In genomic region chr1:109477821-109478220, GRCh38 we compare ENCODE assay signal across 17 cellular contexts. TPM values are rescaled to one million over a fixed set of nuclear protein-coding genes. Genes with fewer than 3 reads are reported as not detected.
DNase-seq lines count a peak whose midpoint lies in the region; ATAC-seq, FAIRE-seq and TF ChIP-seq lines count a peak whose summit lies in the region.
"Had no signal": no experiment of that assay in that cellular context is flagged by ENCODE, and none has a peak within 500 bp of the region (broad histone marks: within the 10 kb centered on the region; RNA-seq: fewer than 3 reads in every experiment).

No MANE protein-coding gene starts in this region.

- in situ Hi-C loops in GM12878 (cut with MboI): no loop called here

- no peak for TF ChIP-seq POLR2A in H54 (IDR thresholded peaks at IDR 0.05; ENCODE audit: low read depth, low read length)
- TF ChIP-seq POLR2A in GM12878 (IDR thresholded peaks at IDR 0.05; ENCODE audit: low read depth, low read length): no peak

- no peaks in the 10 kb centered on the region for H3K9me2 ChIP-seq in Loucy (replicated peaks; ENCODE audit: low read depth, low read length)

- no peaks in the 10 kb centered on the region for H4K20me1 ChIP-seq in Loucy (ENCODE audit: insufficient read depth, low read length, poor library complexity, severe bottlenecking)
- no peaks in the 10 kb centered on the region for H4K20me1 ChIP-seq in GM12878 (ENCODE audit: control insufficient read depth, insufficient read depth)

- no peak for TF ChIP-seq RAD21 in GM12878 (IDR thresholded peaks at IDR 0.05; ENCODE audit: insufficient read depth, low read depth, low read length)

- POLR2A ChIA-PET in GM12878 (lab: Charles Lee): no interaction called here

- H2AFZ ChIP-seq in Loucy (ENCODE audit: low read length) (peak overlapping the region; percentile 7; the same call in 1 of the 2 replicates), GM12878 (ENCODE audit: control insufficient read depth, low read depth, low read length) (no peak overlapping the region)

- no peak overlapping the region for H3K4me3 ChIP-seq in Loucy (ENCODE audit: low read length, poor library complexity, severe bottlenecking)
- H3K4me3 ChIP-seq in GM12878: no peak overlapping the region
- H3K4me3 ChIP-seq: breast epithelium, SJCRH30, upper lobe of left lung had no signal

- intact Hi-C loops in GM12878 (cut with micrococcal nuclease; ENCODE audit: unreplicated experiment): no loop called here

- ATAC-seq in GM12878: peak; percentile 64
- ATAC-seq: left colon; stimulated activated naive B cell treated with anti-CD40 and anti-IgM and Interleukin-4, amounts not matched to agents 10 μg/mL and 1 μg/mL and 100 μg/mL, for 72 hours had no signal

- no peak overlapping the region for H3K9ac ChIP-seq in Loucy (ENCODE audit: low read depth, low read length, poor library complexity, severe bottlenecking)
- no peak overlapping the region for H3K9ac ChIP-seq in GM12878 (ENCODE audit: control insufficient read depth, insufficient read depth, low read length)

- peaks cover 10% of the 10 kb centered on the region for H3K4me1 ChIP-seq in Loucy (ENCODE audit: insufficient read depth, low read length, poor library complexity, severe bottlenecking)
- H3K4me1 ChIP-seq in GM12878 (ENCODE audit: control insufficient read depth, insufficient read depth, low read length): no peaks in the 10 kb centered on the region; the same call in 1 of the 2 replicates
- H3K4me1 ChIP-seq: BE2C, breast epithelium, SJCRH30 had no signal

- BruUV-seq in GM12878 (replicated peaks; lab: Mats Ljungman, UMichigan): no TSS peak

- TF ChIP-seq CTCF in Loucy (conservative IDR thresholded peaks at IDR 0.05; ENCODE audit: low read length) (no peak), GM12878 (IDR thresholded peaks at IDR 0.05 in 2 of 3, conservative IDR thresholded peaks at IDR 0.05 in 1 of 3; ENCODE audit: control insufficient read depth in 2 of 3, extremely low read depth in 1 of 3, insufficient read depth in 1 of 3, low read depth in 3 of 3, low read length in 3 of 3) (no peak)

- no peak for TF ChIP-seq EP300 in GM12878 (IDR thresholded peaks at IDR 0.05; ENCODE audit: borderline replicate concordance in 1 of 2, control insufficient read depth in 1 of 2, low read depth in 2 of 2, low read length in 2 of 2)

- SMC1A ChIA-PET in GM12878 (lab: Charles Lee; ENCODE audit: uncharacterized antibody, unreplicated experiment): interaction anchor here (0.8 kb wide), 1 partner anchor 54 kb away, joined by 3 read pairs; no protein-coding TSS in a partner anchor

- 13% methylated on average over 6 of the region's 6 CpGs for WGBS in GM12878 (ENCODE audit: insufficient coverage, insufficient replicate concordance, low lambda C conversion rate, missing lambda C conversion rate)

- H3K36me3 ChIP-seq in Loucy (ENCODE audit: insufficient read depth, low read length) (no peaks in the 10 kb centered on the region), GM12878 (ENCODE audit: control insufficient read depth in 2 of 2, insufficient read depth in 2 of 2, low read length in 1 of 2) (no peaks in the 10 kb centered on the region)
- H3K36me3 ChIP-seq: BE2C, breast epithelium, SJCRH30, upper lobe of left lung had no signal

- peak; percentile 61 for DNase-seq in H54 (ENCODE audit: insufficient read length, low spot score)
- no peak for DNase-seq in GM12878 (ENCODE audit: low read depth, low spot score)
- no peak for DNase-seq in HCEC 1CT
- no peak for DNase-seq in T1000 (lab: John Stamatoyannopoulos, UW)
- no peak for DNase-seq in NAMALWA (ENCODE audit: low spot score)
- DNase-seq: BE2C; left colon; NCI-H2029 treated with DMSO at 0.1 percent for 48 hours; NCI-H510A; SJCRH30; stimulated activated naive B cell treated with anti-CD40 and anti-IgM and Interleukin-4, amounts not matched to agents 10 μg/mL and 1 μg/mL and 100 μg/mL, for 72 hours had no signal

- CTCF ChIA-PET in GM12878 (lab: Yijun Ruan, JAX): interaction anchor here (1.5 to 2.1 kb wide), 2 partner anchors 13 to 55 kb away, joined by 6 to 17 read pairs; no protein-coding TSS in a partner anchor

- H3K27ac ChIP-seq in GM12878 (ENCODE audit: control insufficient read depth, insufficient read depth): no peak overlapping the region
- H3K27ac ChIP-seq: breast epithelium, SJCRH30, upper lobe of left lung had no signal

- H3F3A ChIP-seq in Loucy (ENCODE audit: low read depth): no peaks in the 10 kb centered on the region

- RAD21 ChIA-PET in GM12878 (lab: Charles Lee; ENCODE audit: unreplicated experiment): no interaction called here

- H3K27me3 ChIP-seq in Loucy (ENCODE audit: insufficient read depth, low read length, poor library complexity, severe bottlenecking): no peaks in the 10 kb centered on the region
- peaks cover 0 to 6% of the 10 kb centered on the region in 2 experiments for H3K27me3 ChIP-seq in GM12878 (replicated peaks in 1 of 2; ENCODE audit: control insufficient read depth in 2 of 2, insufficient read depth in 2 of 2, low read length in 1 of 2)
- H3K27me3 ChIP-seq: breast epithelium, upper lobe of left lung had no signal

- H3K79me2 ChIP-seq in Loucy (ENCODE audit: insufficient read depth, low read length) (no peaks in the 10 kb centered on the region), GM12878 (ENCODE audit: control insufficient read depth, insufficient read depth, low read length) (no peaks in the 10 kb centered on the region)

- FAIRE-seq in H54 (lab: Jason Lieb, UNC) (no peak), GM12878 (lab: Jason Lieb, UNC) (no peak)

- H3K4me2 ChIP-seq in Loucy (ENCODE audit: low read depth, low read length, poor library complexity, severe bottlenecking) (peak overlapping the region; percentile 10), GM12878 (ENCODE audit: control insufficient read depth, insufficient read depth) (no peak overlapping the region)

- H3K9me3 ChIP-seq in Loucy (ENCODE audit: insufficient read depth, low read depth, low read length): no peaks in the 10 kb centered on the region
- no peaks in the 10 kb centered on the region for H3K9me3 ChIP-seq in GM12878 (replicated peaks; ENCODE audit: control insufficient read depth, insufficient read depth, low read length)
- H3K9me3 ChIP-seq: BE2C, breast epithelium, SJCRH30, upper lobe of left lung had no signal

RNA-seq across cellular contexts. Expression of gene ATXN7L2, which starts 5.9 kb away (rescaled TPM):
- total RNA-seq in GM12878 (2013; cell fraction: nucleolus; rRNA removed): 17.6 and 17.8 TPM in 2 replicates
- 5.0 and 5.5 TPM in 2 replicates for total RNA-seq in GM12878 (2014; rRNA removed)
- total RNA-seq in GM12878 (2014; rRNA removed; fragmentation: Illumina TruSeq; extraction: Trizol): 2.8 TPM in 2 replicates
- total RNA-seq in GM12878 (2021): 7.4 and 8.3 TPM in 2 replicates
- polyA plus RNA-seq in GM12878 (2011; ENCODE audit: low read depth): 2.0 TPM
- polyA plus RNA-seq in GM12878 (2011; rRNA removed): 2.0 and 4.4 TPM in 2 replicates
- 7.4 and 10.4 TPM in 2 replicates for polyA plus RNA-seq in GM12878 (2011; cell fraction: cytosol; rRNA removed)
- polyA plus RNA-seq in GM12878 (2011; cell fraction: nucleus; rRNA removed): 44.0 and 45.2 TPM in 2 replicates
- 4.8 and 5.5 TPM in 2 replicates for polyA plus RNA-seq in GM12878 (2012)
- 1.4 and 3.3 TPM in 2 replicates for polyA plus RNA-seq in GM12878 (2014; fragmentation: Illumina TruSeq; extraction: Trizol)
- polyA plus RNA-seq in GM12878 (2014; fragmentation: Nextera tagmentation; extraction: Ambion mirVana): under 1 TPM; 0.27 to 0.80 TPM
- polyA plus RNA-seq in GM12878 (2014; rRNA removed): 6.2 and 7.4 TPM in 2 replicates
- polyA plus RNA-seq in GM12878 (2016; fragmentation: Nextera tagmentation; extraction: Ambion mirVana): 1 to 10 TPM; 5.8 to 7.3 TPM
- 3.1 and 7.4 TPM in 2 replicates for polyA minus RNA-seq in GM12878 (2011; rRNA and poly(A)+ RNA removed)
- 2.9 and 4.5 TPM in 2 replicates for polyA minus RNA-seq in GM12878 (2011; cell fraction: cytosol; rRNA and poly(A)+ RNA removed)
- 11.7 and 17.6 TPM in 2 replicates for polyA minus RNA-seq in GM12878 (2011; cell fraction: nucleus; rRNA and poly(A)+ RNA removed)

RNA-seq across cellular contexts. Expression of gene SYPL2, which starts 11.5 kb away (rescaled TPM):
- 2.8 and 3.9 TPM in 2 replicates for total RNA-seq in GM12878 (2013; cell fraction: nucleolus; rRNA removed)
- total RNA-seq in GM12878 (2014; rRNA removed) (not detected in 2 replicates), GM12878 (2014; rRNA removed; fragmentation: Illumina TruSeq; extraction: Trizol) (0.04 TPM in 1 of 2 replicates, not detected in the other), GM12878 (2021) (0.08 TPM in 1 of 2 replicates, not detected in the other)
- polyA plus RNA-seq in GM12878 (2011; ENCODE audit: low read depth): 0.07 TPM
- polyA plus RNA-seq in GM12878 (2011; rRNA removed) (0.04 and 0.11 TPM in 2 replicates), GM12878 (2014; fragmentation: Illumina TruSeq; extraction: Trizol) (0.06 and 0.08 TPM in 2 replicates), GM12878 (2014; fragmentation: Nextera tagmentation; extraction: Ambion mirVana) (under 1 TPM in 1 of 2 experiments, not detected in 1; 0.05 TPM), GM12878 (2014; rRNA removed) (0.03 and 0.09 TPM in 2 replicates), GM12878 (2016; fragmentation: Nextera tagmentation; extraction: Ambion mirVana) (under 1 TPM in 1 of 2 experiments, not detected in 1; 0.04 TPM)
- 0.01 and 0.05 TPM in 2 replicates for polyA plus RNA-seq in GM12878 (2011; cell fraction: cytosol; rRNA removed)
- 0.45 and 0.50 TPM in 2 replicates for polyA plus RNA-seq in GM12878 (2011; cell fraction: nucleus; rRNA removed)
- polyA plus RNA-seq in GM12878 (2012): 0.13 and 0.14 TPM in 2 replicates
- 0.05 and 0.15 TPM in 2 replicates for polyA minus RNA-seq in GM12878 (2011; rRNA and poly(A)+ RNA removed)
- not detected in 2 replicates for polyA minus RNA-seq in GM12878 (2011; cell fraction: cytosol; rRNA and poly(A)+ RNA removed)
- polyA minus RNA-seq in GM12878 (2011; cell fraction: nucleus; rRNA and poly(A)+ RNA removed): 0.12 TPM in 1 of 2 replicates, not detected in the other
- total RNA-seq: activated T-helper 1 cell treated with anti-CD3 and anti-CD28 coated beads, Interleukin-12 subunit alpha, Interleukin-12 subunit beta, Interleukin-2, Interleukin-4 antibody, amounts not matched to agents 30 ng/mL and 10 ng/mL and 1 ng/mL, durations not matched to agents 14 hours and 24 hours and 36 hours; dermis microvascular lymphatic vessel endothelial cell; MCF 10A had no signal

RNA-seq across cellular contexts. Expression of gene CYB561D1, which starts 16.1 kb away (rescaled TPM):
- total RNA-seq in GM12878 (2013; cell fraction: nucleolus; rRNA removed): 16.8 and 17.3 TPM in 2 replicates
- total RNA-seq in GM12878 (2014; rRNA removed) (3.3 TPM in 2 replicates), GM12878 (2014; rRNA removed; fragmentation: Illumina TruSeq; extraction: Trizol) (2.5 and 3.2 TPM in 2 replicates), GM12878 (2021) (5.9 and 6.2 TPM in 2 replicates)
- polyA plus RNA-seq in GM12878 (2011; ENCODE audit: low read depth): 4.9 TPM
- polyA plus RNA-seq in GM12878 (2011; rRNA removed) (7.5 and 9.0 TPM in 2 replicates), GM12878 (2014; fragmentation: Illumina TruSeq; extraction: Trizol) (3.4 and 3.7 TPM in 2 replicates), GM12878 (2014; fragmentation: Nextera tagmentation; extraction: Ambion mirVana) (1 to 10 TPM in 1 of 2 experiments, under 1 TPM in 1; 0.68 to 1.0 TPM), GM12878 (2014; rRNA removed) (5.0 and 5.5 TPM in 2 replicates), GM12878 (2016; fragmentation: Nextera tagmentation; extraction: Ambion mirVana) (1 to 10 TPM; 3.2 to 3.3 TPM)
- 10.0 and 13.9 TPM in 2 replicates for polyA plus RNA-seq in GM12878 (2011; cell fraction: cytosol; rRNA removed)
- polyA plus RNA-seq in GM12878 (2011; cell fraction: nucleus; rRNA removed): 12.1 and 15.3 TPM in 2 replicates
- polyA plus RNA-seq in GM12878 (2012): 6.4 and 8.0 TPM in 2 replicates
- polyA minus RNA-seq in GM12878 (2011; rRNA and poly(A)+ RNA removed): 8.9 and 15.8 TPM in 2 replicates
- polyA minus RNA-seq in GM12878 (2011; cell fraction: cytosol; rRNA and poly(A)+ RNA removed): 2.7 and 4.0 TPM in 2 replicates
- 6.9 and 12.7 TPM in 2 replicates for polyA minus RNA-seq in GM12878 (2011; cell fraction: nucleus; rRNA and poly(A)+ RNA removed)

RNA-seq across cellular contexts. Expression of gene AMIGO1, which starts 31.7 kb away (rescaled TPM):
- total RNA-seq in GM12878 (2013; cell fraction: nucleolus; rRNA removed): 1.5 and 1.7 TPM in 2 replicates
- total RNA-seq in GM12878 (2014; rRNA removed): 0.06 and 0.22 TPM in 2 replicates
- 0.04 and 0.09 TPM in 2 replicates for total RNA-seq in GM12878 (2014; rRNA removed; fragmentation: Illumina TruSeq; extraction: Trizol)
- 0.27 and 0.28 TPM in 2 replicates for total RNA-seq in GM12878 (2021)
- polyA plus RNA-seq in GM12878 (2011; ENCODE audit: low read depth): 0.33 TPM
- 0.08 and 0.10 TPM in 2 replicates for polyA plus RNA-seq in GM12878 (2011; rRNA removed)
- 0.07 and 0.10 TPM in 2 replicates for polyA plus RNA-seq in GM12878 (2011; cell fraction: cytosol; rRNA removed)
- polyA plus RNA-seq in GM12878 (2011; cell fraction: nucleus; rRNA removed): 0.15 and 0.19 TPM in 2 replicates
- polyA plus RNA-seq in GM12878 (2012): 0.28 and 0.38 TPM in 2 replicates
- 0.07 and 0.11 TPM in 2 replicates for polyA plus RNA-seq in GM12878 (2014; fragmentation: Illumina TruSeq; extraction: Trizol)
- under 1 TPM; 0.02 to 0.11 TPM for polyA plus RNA-seq in GM12878 (2014; fragmentation: Nextera tagmentation; extraction: Ambion mirVana)
- 0.11 TPM in 1 of 2 replicates, not detected in the other for polyA plus RNA-seq in GM12878 (2014; rRNA removed)
- under 1 TPM; 0.08 to 0.26 TPM for polyA plus RNA-seq in GM12878 (2016; fragmentation: Nextera tagmentation; extraction: Ambion mirVana)
- polyA minus RNA-seq in GM12878 (2011; rRNA and poly(A)+ RNA removed): 0.05 and 0.07 TPM in 2 replicates
- polyA minus RNA-seq in GM12878 (2011; cell fraction: cytosol; rRNA and poly(A)+ RNA removed): not detected in 2 replicates
- 0.10 and 0.12 TPM in 2 replicates for polyA minus RNA-seq in GM12878 (2011; cell fraction: nucleus; rRNA and poly(A)+ RNA removed)

RNA-seq across cellular contexts. Expression of gene PSMA5, which starts 51.6 kb away (rescaled TPM):
- total RNA-seq in GM12878 (2013; cell fraction: nucleolus; rRNA removed): 44.7 and 51.5 TPM in 2 replicates
- total RNA-seq in GM12878 (2014; rRNA removed) (58.7 and 68.4 TPM in 2 replicates), GM12878 (2014; rRNA removed; fragmentation: Illumina TruSeq; extraction: Trizol) (89.3 and 96.9 TPM in 2 replicates), GM12878 (2021) (166 and 170 TPM in 2 replicates)
- polyA plus RNA-seq in GM12878 (2011; ENCODE audit: low read depth): 70.3 TPM
- polyA plus RNA-seq in GM12878 (2011; rRNA removed) (203 and 210 TPM in 2 replicates), GM12878 (2014; fragmentation: Illumina TruSeq; extraction: Trizol) (146 and 154 TPM in 2 replicates), GM12878 (2014; fragmentation: Nextera tagmentation; extraction: Ambion mirVana) (100 to 1,000 TPM; 267 to 271 TPM), GM12878 (2014; rRNA removed) (124 and 141 TPM in 2 replicates), GM12878 (2016; fragmentation: Nextera tagmentation; extraction: Ambion mirVana) (100 to 1,000 TPM; 235 to 250 TPM)
- 138 and 147 TPM in 2 replicates for polyA plus RNA-seq in GM12878 (2011; cell fraction: cytosol; rRNA removed)
- 80.0 and 90.5 TPM in 2 replicates for polyA plus RNA-seq in GM12878 (2011; cell fraction: nucleus; rRNA removed)
- 98.8 and 101 TPM in 2 replicates for polyA plus RNA-seq in GM12878 (2012)
- polyA minus RNA-seq in GM12878 (2011; rRNA and poly(A)+ RNA removed): 119 and 123 TPM in 2 replicates
- 49.6 and 52.4 TPM in 2 replicates for polyA minus RNA-seq in GM12878 (2011; cell fraction: cytosol; rRNA and poly(A)+ RNA removed)
- 24.2 and 33.5 TPM in 2 replicates for polyA minus RNA-seq in GM12878 (2011; cell fraction: nucleus; rRNA and poly(A)+ RNA removed)
